Comparison of ENCODE assay signal across 10 cellular contexts in the genomic region with DNA sequence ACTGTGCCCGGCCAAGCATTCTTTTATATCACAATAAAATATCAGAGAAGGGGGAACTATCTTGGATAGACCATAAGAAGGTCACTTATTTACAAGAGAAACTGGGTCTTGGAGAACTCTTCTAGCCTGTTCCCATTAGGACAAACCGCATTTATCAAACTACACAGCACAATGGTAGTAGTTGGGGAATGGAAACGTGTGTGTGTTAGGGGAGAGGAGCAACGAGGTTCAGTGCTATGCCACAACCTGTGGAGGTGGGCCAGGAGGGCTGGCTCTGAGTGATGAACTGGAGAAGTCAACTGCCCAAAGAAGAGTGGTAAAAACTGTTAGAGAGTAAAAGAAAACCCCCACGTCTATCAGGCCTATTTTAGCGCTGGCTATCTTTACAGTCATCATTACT. TPM values are rescaled to one million over a fixed set of nuclear protein-coding genes. Genes with fewer than 3 reads are reported as not detected.
DNase-seq lines count a peak whose midpoint lies in the region; TF ChIP-seq lines count a peak whose summit lies in the region.
"Had no signal": no experiment of that assay in that cellular context is flagged by ENCODE, and none has a peak within 500 bp of the region (broad histone marks: within the 10 kb centered on the region; RNA-seq: fewer than 3 reads in every experiment).

No MANE protein-coding gene starts in this region.

- H3K79me2 ChIP-seq in osteoblast (ENCODE audit: insufficient read depth, low read length) = peaks cover 32% of the 10 kb centered on the region

- TF ChIP-seq CTCF in brain (conservative IDR thresholded peaks at IDR 0.05) (no peak), osteoblast (IDR thresholded peaks at IDR 0.05; ENCODE audit: extremely low read depth, low read depth, low read length) (no peak)

- H4K20me1 ChIP-seq in osteoblast (ENCODE audit: insufficient read depth, low read length) = no peaks in the 10 kb centered on the region

- H3K27me3 Mint-ChIP-seq in T-helper 2 cell treated with Interferon-gamma antibody and Interleukin-4, amounts not matched to agents 5 μg/mL and 100 μg/mL, for 36 hours (ENCODE audit: low read depth) = no peaks in the 10 kb centered on the region
- peaks cover 3% of the 10 kb centered on the region for H3K27me3 Mint-ChIP-seq in brain

- H3K4me1 Mint-ChIP-seq in T-helper 2 cell treated with Interferon-gamma antibody and Interleukin-4, amounts not matched to agents 5 μg/mL and 100 μg/mL, for 36 hours (ENCODE audit: low read depth) = peaks cover 20% of the 10 kb centered on the region
- H3K4me1 Mint-ChIP-seq in brain = peaks cover 32% of the 10 kb centered on the region

- H3K4me3 Mint-ChIP-seq in T-helper 2 cell treated with Interferon-gamma antibody and Interleukin-4, amounts not matched to agents 5 μg/mL and 100 μg/mL, for 36 hours = peak overlapping the region; percentile 71
- H3K4me3 Mint-ChIP-seq in brain = peak overlapping the region; percentile 80 to 90 (median 87)

- H3K9me3 ChIP-seq in MG63 = no peaks in the 10 kb centered on the region
- H3K9me3 ChIP-seq in osteoblast (ENCODE audit: low read depth, low read length) = no peaks in the 10 kb centered on the region

- peaks cover 39% of the 10 kb centered on the region for H3K36me3 ChIP-seq in MG63
- H3K36me3 ChIP-seq in osteoblast (ENCODE audit: insufficient read depth, low read length) = peaks cover 11% of the 10 kb centered on the region

- H3K27me3 ChIP-seq in MG63 (no peaks in the 10 kb centered on the region), osteoblast (ENCODE audit: insufficient read depth, low read length) (no peaks in the 10 kb centered on the region)
- H3K27me3 ChIP-seq: dorsolateral prefrontal cortex had no signal

- H2AFZ ChIP-seq in osteoblast (ENCODE audit: low read length) = peak overlapping the region; percentile 4

- H3K27ac Mint-ChIP-seq in T-helper 2 cell treated with Interferon-gamma antibody and Interleukin-4, amounts not matched to agents 5 μg/mL and 100 μg/mL, for 36 hours = peak overlapping the region; percentile 2
- H3K27ac Mint-ChIP-seq in brain = peak overlapping the region in 2 of 5 experiments; percentile 32 to 63

- peak overlapping the region; percentile 97 for H3K4me2 ChIP-seq in osteoblast (ENCODE audit: insufficient read depth, low read length)

- DNase-seq in T-helper 2 cell treated with Interferon-gamma antibody and Interleukin-4, amounts not matched to agents 5 μg/mL and 100 μg/mL, for 36 hours (ENCODE audit: low spot score) = no peak
- DNase-seq in T-helper 2 cell (no peak), MG63 (no peak), osteoblast (ENCODE audit: insufficient read length, low spot score, missing footprints) (peak; percentile 80), T1000 (lab: John Stamatoyannopoulos, UW) (no peak), Kasumi-1 (lab: John Stamatoyannopoulos, UW) (no peak), T-helper 9 cell (no peak)
- DNase-seq: activated CD8-positive, alpha-beta memory T cell treated with anti-CD3 and anti-CD28 coated beads, Interleukin-2, amount 50 U/mL, for 48 hours; dorsolateral prefrontal cortex had no signal

- no peak overlapping the region for H3K27ac ChIP-seq in osteoblast (ENCODE audit: low read depth, low read length)

- H3K36me3 Mint-ChIP-seq in T-helper 2 cell treated with Interferon-gamma antibody and Interleukin-4, amounts not matched to agents 5 μg/mL and 100 μg/mL, for 36 hours (ENCODE audit: low read depth) = peaks cover 26% of the 10 kb centered on the region
- H3K36me3 Mint-ChIP-seq in brain = peaks cover 29% of the 10 kb centered on the region

- no peaks in the 10 kb centered on the region for H3K9me3 Mint-ChIP-seq in T-helper 2 cell treated with Interferon-gamma antibody and Interleukin-4, amounts not matched to agents 5 μg/mL and 100 μg/mL, for 36 hours
- H3K9me3 Mint-ChIP-seq in brain = no peaks in the 10 kb centered on the region

- H3K4me3 ChIP-seq in MG63 (peak overlapping the region; percentile 77), osteoblast (ENCODE audit: insufficient read depth, low read length) (peak overlapping the region; percentile 10)

- H3K4me1 ChIP-seq in osteoblast (ENCODE audit: insufficient read depth, low read length) = peaks cover 8% of the 10 kb centered on the region

RNA-seq across cellular contexts. Expression of gene DONSON, which starts 1.6 kb away (rescaled TPM):
- total RNA-seq in MG63 (2014; rRNA removed; shearing (Covaris generic); ENCODE audit: low replicate concordance) = 29.4 and 32.0 TPM in 2 replicates
- polyA plus RNA-seq in brain (ENCODE audit: insufficient read depth, low read depth, low replicate concordance) = 17.6 TPM
- 10.9 and 17.4 TPM in 2 replicates for total RNA-seq in osteoblast

RNA-seq across cellular contexts. Expression of gene SON, which starts 44.1 kb away (rescaled TPM):
- total RNA-seq in MG63 (2014; rRNA removed; shearing (Covaris generic); ENCODE audit: low replicate concordance) = 83.7 and 124 TPM in 2 replicates
- 127 TPM for polyA plus RNA-seq in brain (ENCODE audit: insufficient read depth, low read depth, low replicate concordance)
- 109 and 137 TPM in 2 replicates for total RNA-seq in osteoblast

RNA-seq across cellular contexts. Expression of gene GART, which starts 45.0 kb away (rescaled TPM):
- total RNA-seq in MG63 (2014; rRNA removed; shearing (Covaris generic); ENCODE audit: low replicate concordance) = 52.3 and 55.3 TPM in 2 replicates
- 43.0 TPM for polyA plus RNA-seq in brain (ENCODE audit: insufficient read depth, low read depth, low replicate concordance)
- total RNA-seq in osteoblast = 69.0 and 85.8 TPM in 2 replicates

RNA-seq across cellular contexts. Expression of gene CRYZL1, which starts 54.6 kb away (rescaled TPM):
- 7.8 and 126 TPM in 2 replicates for total RNA-seq in MG63 (2014; rRNA removed; shearing (Covaris generic); ENCODE audit: low replicate concordance)
- 21.3 TPM for polyA plus RNA-seq in brain (ENCODE audit: insufficient read depth, low read depth, low replicate concordance)
- 24.5 and 28.6 TPM in 2 replicates for total RNA-seq in osteoblast

RNA-seq across cellular contexts. Expression of gene ITSN1, which starts 55.4 kb away (rescaled TPM):
- 7.7 and 10.5 TPM in 2 replicates for total RNA-seq in MG63 (2014; rRNA removed; shearing (Covaris generic); ENCODE audit: low replicate concordance)
- 17.8 TPM for polyA plus RNA-seq in brain (ENCODE audit: insufficient read depth, low read depth, low replicate concordance)
- 39.5 and 42.7 TPM in 2 replicates for total RNA-seq in osteoblast
